In genomic region chr1:21174638-21175323, GRCh38 we compare ENCODE assay signal across 8 cellular contexts. TPM values are rescaled to one million over a fixed set of nuclear protein-coding genes. Genes with fewer than 3 reads are reported as not detected.
A peak's percentile ranks its signal among the peaks of the same experiment; 100 is the strongest.
DNase-seq lines count a peak whose midpoint lies in the region; ATAC-seq lines count a peak whose summit lies in the region.

No MANE protein-coding gene starts in this region.

- peak overlapping the region; percentile 93 to 98 for H3K27ac Mint-ChIP-seq in activated naive CD4-positive, alpha-beta T cell treated with anti-CD3 and anti-CD28 coated beads, Interleukin-2, amount 50 U/mL, for 72 hours
- H3K27ac Mint-ChIP-seq in stimulated activated naive B cell treated with anti-CD40 and anti-IgM and Interleukin-4, amounts not matched to agents 10 μg/mL and 1 μg/mL and 100 μg/mL, for 72 hours = peak overlapping the region; percentile 98

- H3K36me3 Mint-ChIP-seq in activated naive CD4-positive, alpha-beta T cell treated with anti-CD3 and anti-CD28 coated beads, Interleukin-2, amount 50 U/mL, for 72 hours = peaks cover 12% of the 10 kb centered on the region in 2 donors
- peaks cover 18 to 27% of the 10 kb centered on the region in 2 donors for H3K36me3 Mint-ChIP-seq in stimulated activated naive B cell treated with anti-CD40 and anti-IgM and Interleukin-4, amounts not matched to agents 10 μg/mL and 1 μg/mL and 100 μg/mL, for 72 hours

- peak overlapping the region; percentile 87 for H3K4me3 ChIP-seq in iPS-18c (ENCODE audit: insufficient read depth, low read depth, low read length)

- peak; percentile 13 for DNase-seq in activated CD8-positive, alpha-beta memory T cell treated with anti-CD3 and anti-CD28 coated beads for 24 hours
- no peak for DNase-seq in activated CD8-positive, alpha-beta memory T cell treated with anti-CD3 and anti-CD28 coated beads, Interleukin-2, amount 50 U/mL, for 48 hours
- no peak for DNase-seq in activated naive CD4-positive, alpha-beta T cell treated with anti-CD3 and anti-CD28 coated beads, Interleukin-2, amount 50 U/mL, for 72 hours (ENCODE audit: low spot score in 2 of 2)
- no peak for DNase-seq in stimulated activated naive B cell treated with anti-CD40 and anti-IgM and Interleukin-4, amounts not matched to agents 10 μg/mL and 1 μg/mL and 100 μg/mL, for 72 hours
- DNase-seq in stimulated activated CD4-positive, alpha-beta T cell treated with anti-CD3 and anti-CD28 coated beads, Interleukin-12 subunit alpha, Interleukin-12 subunit beta, amount 100 ng/mL, for 4 hours = no peak
- no peak for DNase-seq in stimulated activated naive CD4-positive, alpha-beta T cell treated with Interleukin-2 at 50 U/mL for 16 hours (lab: John Stamatoyannopoulos, UW)

- no peaks in the 10 kb centered on the region for H3K27me3 Mint-ChIP-seq in stimulated activated naive B cell treated with anti-CD40 and anti-IgM and Interleukin-4, amounts not matched to agents 10 μg/mL and 1 μg/mL and 100 μg/mL, for 72 hours

- H3K4me1 Mint-ChIP-seq in stimulated activated naive B cell treated with anti-CD40 and anti-IgM and Interleukin-4, amounts not matched to agents 10 μg/mL and 1 μg/mL and 100 μg/mL, for 72 hours = peaks cover 20 to 33% of the 10 kb centered on the region in 2 donors

- no peaks in the 10 kb centered on the region for H3K9me3 ChIP-seq in iPS-18c (ENCODE audit: control insufficient read depth, insufficient read depth, low read length)

- H3K4me3 Mint-ChIP-seq in stimulated activated naive B cell treated with anti-CD40 and anti-IgM and Interleukin-4, amounts not matched to agents 10 μg/mL and 1 μg/mL and 100 μg/mL, for 72 hours = peak overlapping the region; percentile 94 to 99

- no peak for ATAC-seq in activated naive CD4-positive, alpha-beta T cell treated with anti-CD3 and anti-CD28 coated beads, Interleukin-2, amount 50 U/mL, for 72 hours
- ATAC-seq in stimulated activated naive B cell treated with anti-CD40 and anti-IgM and Interleukin-4, amounts not matched to agents 10 μg/mL and 1 μg/mL and 100 μg/mL, for 72 hours (replicated peaks) = no peak
- no peak for ATAC-seq in GM19463 (IDR thresholded peaks at IDR 0.05; ENCODE audit: unreplicated experiment)

- H3K9me3 Mint-ChIP-seq in activated naive CD4-positive, alpha-beta T cell treated with anti-CD3 and anti-CD28 coated beads, Interleukin-2, amount 50 U/mL, for 72 hours = no peaks in the 10 kb centered on the region
- no peaks in the 10 kb centered on the region for H3K9me3 Mint-ChIP-seq in stimulated activated naive B cell treated with anti-CD40 and anti-IgM and Interleukin-4, amounts not matched to agents 10 μg/mL and 1 μg/mL and 100 μg/mL, for 72 hours

RNA-seq across cellular contexts. Expression of gene EIF4G3, which starts 1.9 kb away (rescaled TPM):
- 10 to 100 TPM; 38.4 to 45.1 TPM for total RNA-seq in activated naive CD4-positive, alpha-beta T cell treated with anti-CD3 and anti-CD28 coated beads, Interleukin-2, amount 50 U/mL, for 72 hours
